8 cellular contexts compared by ENCODE assay signal in genomic region chr15:45118131-45118588, GRCh38. TPM values are rescaled to one million over a fixed set of nuclear protein-coding genes. Genes with fewer than 3 reads are reported as not detected.
DNase-seq lines count a peak whose midpoint lies in the region; ATAC-seq and TF ChIP-seq lines count a peak whose summit lies in the region.

No MANE protein-coding gene starts in this region.

- H3K4me3 ChIP-seq in heart left ventricle = peak overlapping the region in 10 of 12 donors; percentile 2 to 49 (median 30)
- H3K4me3 ChIP-seq in psoas muscle = peak overlapping the region; percentile 32
- no peak overlapping the region for H3K4me3 ChIP-seq in uterus

- 0 to 1% (median 0%) methylated on average over 14 of the region's 14 CpGs for WGBS in heart left ventricle, 4 donors
- 0% methylated on average over 14 of the region's 14 CpGs for WGBS in psoas muscle, 3 donors

- TF ChIP-seq CTCF in GM12872 (IDR thresholded peaks at IDR 0.05; ENCODE audit: insufficient read depth, low read depth, low read length) (peak; percentile 100), heart left ventricle (IDR thresholded peaks at IDR 0.05) (peak; percentile 87 to 100 (median 97)), psoas muscle (IDR thresholded peaks at IDR 0.05) (peak; percentile 89), uterus (IDR thresholded peaks at IDR 0.05) (peak; percentile 84 to 94 (median 88))

- no peaks in the 10 kb centered on the region for H3K9me3 ChIP-seq in heart left ventricle
- no peaks in the 10 kb centered on the region for H3K9me3 ChIP-seq in psoas muscle
- no peaks in the 10 kb centered on the region for H3K9me3 ChIP-seq in uterus

- intact Hi-C loops in heart left ventricle (cut with DNase I) (loop anchor here in 5 of 10 donors (5.0 to 10.0 kb wide), 7 partner anchors 53 to 153 kb away; no protein-coding TSS in a partner anchor), psoas muscle (cut with DNase I) (no loop called here), uterus (cut with DNase I; ENCODE audit: low total_unique reads) (no loop called here)

- H3K27ac ChIP-seq in heart left ventricle (no peak overlapping the region), psoas muscle (no peak overlapping the region), uterus (no peak overlapping the region)

- H3K36me3 ChIP-seq in heart left ventricle (no peaks in the 10 kb centered on the region), psoas muscle (ENCODE audit: insufficient read depth in 1 of 2, low read depth in 1 of 2) (no peaks in the 10 kb centered on the region), uterus (no peaks in the 10 kb centered on the region)

- H3K36me3 Mint-ChIP-seq in activated naive CD8-positive, alpha-beta T cell treated with anti-CD3 and anti-CD28 coated beads for 36 hours = no peaks in the 10 kb centered on the region

- TF ChIP-seq POLR2A in heart left ventricle (IDR thresholded peaks at IDR 0.05) (no peak), uterus (IDR thresholded peaks at IDR 0.05) (no peak)

- H3K27me3 ChIP-seq in heart left ventricle (peaks cover 30 to 92% (median 54%) of the 10 kb centered on the region in 9 donors), psoas muscle (ENCODE audit: insufficient read depth in 3 of 3, low read length in 2 of 3) (peaks cover 0 to 71% (median 29%) of the 10 kb centered on the region in 3 donors), uterus (peaks cover 10 to 32% of the 10 kb centered on the region in 2 donors)

- no peak overlapping the region for H3K27ac Mint-ChIP-seq in activated naive CD8-positive, alpha-beta T cell treated with anti-CD3 and anti-CD28 coated beads for 36 hours

- H3K4me1 ChIP-seq in heart left ventricle = peaks cover 0 to 29% (median 15%) of the 10 kb centered on the region in 12 donors
- H3K4me1 ChIP-seq in psoas muscle = peaks cover 13% of the 10 kb centered on the region
- peaks cover 0 to 12% of the 10 kb centered on the region in 2 donors for H3K4me1 ChIP-seq in uterus

- peak overlapping the region; percentile 52 for H3K4me3 Mint-ChIP-seq in activated naive CD8-positive, alpha-beta T cell treated with anti-CD3 and anti-CD28 coated beads for 36 hours

- DNase-seq in NCI-H1105 (lab: John Stamatoyannopoulos, UW) = peak; percentile 69
- peak; percentile 89 for DNase-seq in SKM-1 (lab: John Stamatoyannopoulos, UW; ENCODE audit: unreplicated experiment)
- peak; percentile 84 for DNase-seq in activated naive CD8-positive, alpha-beta T cell treated with anti-CD3 and anti-CD28 coated beads for 36 hours
- DNase-seq in heart left ventricle = peak; percentile 83 to 89 (median 87)
- peak; percentile 81 to 87 for DNase-seq in psoas muscle
- DNase-seq in uterus = peak; percentile 77 to 82

- H3K9me3 Mint-ChIP-seq in activated naive CD8-positive, alpha-beta T cell treated with anti-CD3 and anti-CD28 coated beads for 36 hours = no peaks in the 10 kb centered on the region

- ATAC-seq in HG02759 (IDR thresholded peaks at IDR 0.05; ENCODE audit: unreplicated experiment) (peak; percentile 94), heart left ventricle (peak; percentile 94 to 99 (median 96)), psoas muscle (peak; percentile 94 to 99 (median 98))

- H3K4me1 Mint-ChIP-seq in activated naive CD8-positive, alpha-beta T cell treated with anti-CD3 and anti-CD28 coated beads for 36 hours = peaks cover 25% of the 10 kb centered on the region

- peaks cover 77% of the 10 kb centered on the region for H3K27me3 Mint-ChIP-seq in activated naive CD8-positive, alpha-beta T cell treated with anti-CD3 and anti-CD28 coated beads for 36 hours

RNA-seq across cellular contexts. Expression of gene DUOXA2, which starts 4.0 kb away (rescaled TPM):
- not detected for total RNA-seq in activated naive CD8-positive, alpha-beta T cell treated with anti-CD3 and anti-CD28 coated beads for 36 hours
- total RNA-seq in heart left ventricle (not detected), psoas muscle (not detected), uterus (not detected)
- polyA plus RNA-seq in heart left ventricle (under 1 TPM in 1 of 2 donors, not detected in 1; 0.03 TPM), psoas muscle (under 1 TPM in 1 of 3 donors, not detected in 2; 0.11 TPM)

RNA-seq across cellular contexts. Expression of gene DUOX2, which starts 4.2 kb away (rescaled TPM):
- total RNA-seq in activated naive CD8-positive, alpha-beta T cell treated with anti-CD3 and anti-CD28 coated beads for 36 hours = not detected
- total RNA-seq in heart left ventricle = 1 to 10 TPM in 1 of 9 donors, under 1 TPM in 8; 0.02 to 1.4 (median 0.11) TPM
- polyA plus RNA-seq in heart left ventricle = under 1 TPM; 0.03 to 0.53 TPM
- total RNA-seq in psoas muscle = under 1 TPM in 2 of 4 donors, not detected in 2; 0.04 to 0.73 TPM
- under 1 TPM; 0.01 to 0.06 (median 0.01) TPM for polyA plus RNA-seq in psoas muscle
- under 1 TPM in 3 of 4 donors, not detected in 1; under 0.01 to 0.70 (median under 0.01) TPM for total RNA-seq in uterus

RNA-seq across cellular contexts. Expression of gene DUOXA1, which starts 11.5 kb away (rescaled TPM):
- not detected for total RNA-seq in activated naive CD8-positive, alpha-beta T cell treated with anti-CD3 and anti-CD28 coated beads for 36 hours
- total RNA-seq in heart left ventricle (1 to 10 TPM in 1 of 9 donors, under 1 TPM in 5, not detected in 3; 0.21 to 1.3 (median 0.31) TPM), psoas muscle (under 1 TPM in 2 of 4 donors, not detected in 2; 0.44 to 0.56 TPM), uterus (1 to 10 TPM in 2 of 4 donors, not detected in 2; 1.4 to 2.5 TPM)
- polyA plus RNA-seq in heart left ventricle (under 1 TPM; 0.11 to 0.53 TPM), psoas muscle (under 1 TPM in 2 of 3 donors, not detected in 1; 0.04 to 0.05 TPM)

RNA-seq across cellular contexts. Expression of gene DUOX1, which starts 11.6 kb away (rescaled TPM):
- total RNA-seq in activated naive CD8-positive, alpha-beta T cell treated with anti-CD3 and anti-CD28 coated beads for 36 hours = under 1 TPM; 0.14 to 0.22 TPM
- total RNA-seq in heart left ventricle = 1 to 10 TPM in 1 of 9 donors, under 1 TPM in 8; 0.19 to 1.6 (median 0.52) TPM
- under 1 TPM; 0.11 to 0.95 TPM for polyA plus RNA-seq in heart left ventricle
- under 1 TPM; 0.46 to 0.94 (median 0.59) TPM for total RNA-seq in psoas muscle
- under 1 TPM; 0.03 to 0.18 (median 0.17) TPM for polyA plus RNA-seq in psoas muscle
- 1 to 10 TPM in 1 of 4 donors, under 1 TPM in 2, not detected in 1; 0.24 to 1.3 (median 0.26) TPM for total RNA-seq in uterus

Comparison
In these comparisons a context has a peak if more than half of its experiments do, and no peak if none do; other contexts are left out.
1. H3K4me3 ChIP-seq: peak in heart left ventricle (10 of 12) and psoas muscle (single experiment); none in uterus (0 of 2).
2. Peak in every context shown above with its lines, with median percentiles within 50 percentile points of each other: CTCF ChIP-seq, ATAC-seq and DNase-seq.